In the genomic region with DNA sequence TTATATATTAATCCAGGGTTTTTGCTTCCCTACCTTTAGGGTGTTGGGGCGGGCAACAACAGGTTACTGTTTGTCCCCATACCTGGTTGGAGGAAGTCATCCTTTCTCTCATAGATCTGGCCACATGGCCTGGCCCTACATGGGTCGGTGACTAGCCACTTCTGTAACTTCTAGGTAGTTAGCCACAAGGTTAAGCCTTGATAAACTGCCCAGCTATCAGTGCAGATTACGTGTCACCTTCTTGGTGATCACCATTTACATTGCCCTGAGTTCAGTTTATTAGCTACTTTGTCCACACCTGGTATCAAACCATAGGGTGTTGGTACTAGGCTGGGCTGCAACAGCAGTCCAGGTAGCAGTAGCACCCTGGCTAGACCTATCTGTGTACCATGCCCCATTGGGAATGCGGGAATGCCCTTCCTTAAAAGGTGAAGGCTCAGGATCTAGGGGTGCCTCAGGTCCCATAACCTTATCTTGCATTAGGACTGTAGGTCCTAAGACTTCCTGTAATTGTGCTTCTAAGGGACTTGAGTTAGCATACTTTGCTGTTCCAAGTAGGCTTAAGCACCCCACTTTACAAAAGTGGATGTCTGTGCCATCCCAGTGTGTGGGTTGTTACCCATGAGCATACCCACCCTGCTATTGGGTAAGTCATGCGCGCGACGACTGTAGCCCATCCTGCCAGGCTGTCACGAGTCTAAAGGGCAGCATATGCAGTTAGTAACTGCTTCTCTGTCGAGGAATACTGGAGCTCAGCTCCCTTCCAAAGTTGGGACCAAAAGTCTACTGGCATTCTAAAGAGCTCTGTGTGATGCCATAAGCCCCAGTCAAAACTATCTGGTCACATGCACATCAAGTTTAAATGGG, we compare ENCODE assay signal across 10 cellular contexts. TPM values are rescaled to one million over a fixed set of nuclear protein-coding genes. Genes with fewer than 3 reads are reported as not detected.
A peak's percentile ranks its signal among the peaks of the same experiment; 100 is the strongest.
DNase-seq lines count a peak whose midpoint lies in the region; ATAC-seq, FAIRE-seq and TF ChIP-seq lines count a peak whose summit lies in the region.
"Had no signal": no experiment of that assay in that cellular context is flagged by ENCODE, and none has a peak within 500 bp of the region (broad histone marks: within the 10 kb centered on the region; RNA-seq: fewer than 3 reads in every experiment).

No MANE protein-coding gene starts in this region.

- no peak for TF ChIP-seq CTCF in A549 (IDR thresholded peaks at IDR 0.05)
- no peak for TF ChIP-seq CTCF in HL-60 (IDR thresholded peaks at IDR 0.05; ENCODE audit: insufficient read depth, low read length)

- H3K36me3 Mint-ChIP-seq in natural killer cell treated with Interleukin-12 subunit alpha and Interleukin-12 subunit beta and Interleukin-15 and Interleukin-18, amount 100 ng/mL, for 72 hours, result no peaks in the 10 kb centered on the region

- ATAC-seq in A549 (no peak), HG02885 (IDR thresholded peaks at IDR 0.05; ENCODE audit: poor library complexity, unreplicated experiment) (no peak)
- no peak for ATAC-seq in natural killer cell treated with Interleukin-12 subunit alpha and Interleukin-12 subunit beta and Interleukin-15 and Interleukin-18, amount 100 ng/mL, for 72 hours

- 93% methylated on average over 10 of the region's 10 CpGs for WGBS in A549 (ENCODE audit: missing lambda C conversion rate)

- peak overlapping the region; percentile 73 for H3K4me2 ChIP-seq in A549

- H3K4me1 Mint-ChIP-seq in natural killer cell treated with Interleukin-12 subunit alpha and Interleukin-12 subunit beta and Interleukin-15 and Interleukin-18, amount 100 ng/mL, for 72 hours (ENCODE audit: low read depth in 2 of 2), result peaks cover 32 to 34% of the 10 kb centered on the region in 2 donors

- H3K4me3 Mint-ChIP-seq in natural killer cell treated with Interleukin-12 subunit alpha and Interleukin-12 subunit beta and Interleukin-15 and Interleukin-18, amount 100 ng/mL, for 72 hours, result peak overlapping the region; percentile 85

- no peak overlapping the region for H3K4me3 ChIP-seq in A549
- no peak overlapping the region; the same call in 1 of the 2 replicates for H3K4me3 ChIP-seq in HL-60 (replicated peaks; ENCODE audit: insufficient read depth, low read length)

- no peaks in the 10 kb centered on the region for H3K9me3 ChIP-seq in A549

- no peaks in the 10 kb centered on the region for H3K27me3 Mint-ChIP-seq in natural killer cell treated with Interleukin-12 subunit alpha and Interleukin-12 subunit beta and Interleukin-15 and Interleukin-18, amount 100 ng/mL, for 72 hours

- peaks cover 23% of the 10 kb centered on the region for H3K4me1 ChIP-seq in A549

- no peak for TF ChIP-seq POLR2A in A549 (IDR thresholded peaks at IDR 0.05; ENCODE audit: low read length)

- peak overlapping the region; percentile 69 to 86 for H3K27ac Mint-ChIP-seq in natural killer cell treated with Interleukin-12 subunit alpha and Interleukin-12 subunit beta and Interleukin-15 and Interleukin-18, amount 100 ng/mL, for 72 hours

- DNase-seq in A549 (ENCODE audit: low read depth in 1 of 2, low spot score in 1 of 2) (no peak), HL-60 (ENCODE audit: low read depth in 1 of 2, low spot score in 1 of 2) (no peak), caudate nucleus (lab: John Stamatoyannopoulos, UW) (no peak), midbrain (lab: John Stamatoyannopoulos, UW) (no peak), EL (no peak), activated gamma-delta T cell (lab: John Stamatoyannopoulos, UW) (no peak)
- no peak for DNase-seq in natural killer cell treated with Interleukin-12 subunit alpha and Interleukin-12 subunit beta and Interleukin-15 and Interleukin-18, amount 100 ng/mL, for 72 hours (ENCODE audit: low spot score)

- FAIRE-seq in A549 (lab: Jason Lieb, UNC), result no peak
- FAIRE-seq: H1, TTC549 had no signal

- CTCF ChIA-PET in A549 (lab: Yijun Ruan, JAX), result interaction anchor here (0.8 to 3.3 kb wide), 27 partner anchors 9 to 329 kb away, joined by 3 to 17 read pairs (median 4); a partner anchor contains a TSS

- no peak for TF ChIP-seq EP300 in A549 (IDR thresholded peaks at IDR 0.05)

- POLR2A ChIA-PET in A549 (lab: Yijun Ruan, JAX), result interaction anchor here (1.6 to 1.9 kb wide), 2 partner anchors 19 to 88 kb away, joined by 7 to 12 read pairs; a partner anchor contains a TSS

- peak overlapping the region; percentile 61 to 87 for H3K27ac ChIP-seq in A549
- H3K27ac ChIP-seq in HL-60 (replicated peaks), result peak overlapping the region; percentile 80
- peak overlapping the region; percentile 78 for H3K27ac ChIP-seq in caudate nucleus (ENCODE audit: low read depth, low read length)

- TF ChIP-seq RAD21 in A549 (conservative IDR thresholded peaks at IDR 0.05 in 1 of 2, IDR thresholded peaks at IDR 0.05 in 1 of 2), result no peak

- H3K27me3 ChIP-seq in HL-60 (ENCODE audit: insufficient read depth, poor library complexity, severe bottlenecking), result no peaks in the 10 kb centered on the region

- no peaks in the 10 kb centered on the region for H3K9me3 Mint-ChIP-seq in natural killer cell treated with Interleukin-12 subunit alpha and Interleukin-12 subunit beta and Interleukin-15 and Interleukin-18, amount 100 ng/mL, for 72 hours

TF ChIP-seq in A549, 52 proteins besides CTCF, POLR2A, EP300 and RAD21:
- TF ChIP-seq RCOR1 (IDR thresholded peaks at IDR 0.05; ENCODE audit: low read depth, low read length) (no peak), SMC3 (IDR thresholded peaks at IDR 0.05) (no peak)

RNA-seq across cellular contexts. Expression of a gene that starts 5.2 kb away (rescaled TPM):
- polyA plus RNA-seq in A549 (2011; rRNA removed) (2.7 and 3.5 TPM in 2 replicates), A549 (2017; fragmentation: RNase III; extraction: RNeasy Plus Mini Kit Qiagen cat#74134 plus additional on column Dnase treatment) (1.5 to 1.6 TPM (median 1.6 TPM) in 3 replicates)
- 0.75 and 0.93 TPM in 2 replicates for polyA plus RNA-seq in A549 (2012; cell fraction: cytosol; rRNA removed)
- 0.54 and 0.92 TPM in 2 replicates for polyA plus RNA-seq in A549 (2012; cell fraction: nucleus; rRNA removed)
- polyA minus RNA-seq in A549 (2011; rRNA and poly(A)+ RNA removed), result 1.4 and 2.0 TPM in 2 replicates
- 1 to 10 TPM; 3.1 to 4.6 TPM for total RNA-seq in natural killer cell treated with Interleukin-12 subunit alpha and Interleukin-12 subunit beta and Interleukin-15 and Interleukin-18, amount 100 ng/mL, for 72 hours

RNA-seq across cellular contexts. Expression of a gene that starts 19.0 kb away (rescaled TPM):
- polyA plus RNA-seq in A549 (2011; rRNA removed), result 4.0 and 4.8 TPM in 2 replicates
- 1.4 and 1.5 TPM in 2 replicates for polyA plus RNA-seq in A549 (2012; cell fraction: cytosol; rRNA removed)
- polyA plus RNA-seq in A549 (2012; cell fraction: nucleus; rRNA removed), result 1.0 and 1.2 TPM in 2 replicates
- 3.0 to 3.6 TPM (median 3.1 TPM) in 3 replicates for polyA plus RNA-seq in A549 (2017; fragmentation: RNase III; extraction: RNeasy Plus Mini Kit Qiagen cat#74134 plus additional on column Dnase treatment)
- polyA minus RNA-seq in A549 (2011; rRNA and poly(A)+ RNA removed), result 7.5 and 11.0 TPM in 2 replicates
- total RNA-seq in natural killer cell treated with Interleukin-12 subunit alpha and Interleukin-12 subunit beta and Interleukin-15 and Interleukin-18, amount 100 ng/mL, for 72 hours, result 1 to 10 TPM in 1 of 2 donors, under 1 TPM in 1; 0.40 to 2.0 TPM

RNA-seq across cellular contexts. Expression of a gene that starts 44.6 kb away (rescaled TPM):
- 2.9 and 3.3 TPM in 2 replicates for polyA plus RNA-seq in A549 (2011; rRNA removed)
- polyA plus RNA-seq in A549 (2012; cell fraction: cytosol; rRNA removed), result 0.53 and 0.62 TPM in 2 replicates
- 0.28 and 0.67 TPM in 2 replicates for polyA plus RNA-seq in A549 (2012; cell fraction: nucleus; rRNA removed)
- 1.8 to 1.9 TPM (median 1.9 TPM) in 3 replicates for polyA plus RNA-seq in A549 (2017; fragmentation: RNase III; extraction: RNeasy Plus Mini Kit Qiagen cat#74134 plus additional on column Dnase treatment)
- 2.6 and 2.8 TPM in 2 replicates for polyA minus RNA-seq in A549 (2011; rRNA and poly(A)+ RNA removed)
- 1 to 10 TPM; 6.9 to 9.9 TPM for total RNA-seq in natural killer cell treated with Interleukin-12 subunit alpha and Interleukin-12 subunit beta and Interleukin-15 and Interleukin-18, amount 100 ng/mL, for 72 hours
